ENCODE assay signal across 26 cellular contexts in the genomic region with DNA sequence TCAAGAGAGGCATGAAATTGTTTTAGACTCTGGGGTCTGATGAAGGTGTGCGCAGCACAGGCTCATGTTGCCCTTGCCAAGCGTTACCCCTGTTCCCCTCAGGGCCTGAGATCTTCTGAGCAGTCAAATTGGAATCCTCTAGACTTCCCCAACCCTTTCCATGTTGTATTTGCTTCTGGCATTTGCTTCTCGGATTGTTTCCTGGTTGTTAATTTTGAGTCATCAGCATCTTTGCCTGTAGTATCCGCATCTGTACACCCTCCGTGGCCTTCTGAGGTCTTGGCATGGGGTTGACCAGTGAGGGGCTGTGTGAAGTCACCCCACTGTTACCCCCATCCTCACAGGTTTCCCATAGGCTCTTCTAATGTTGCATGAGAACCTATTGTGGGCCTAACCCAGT. TPM values are rescaled to one million over a fixed set of nuclear protein-coding genes. Genes with fewer than 3 reads are reported as not detected.
DNase-seq lines count a peak whose midpoint lies in the region; ATAC-seq and TF ChIP-seq lines count a peak whose summit lies in the region.
"Had no signal": no experiment of that assay in that cellular context is flagged by ENCODE, and none has a peak within 500 bp of the region (broad histone marks: within the 10 kb centered on the region; RNA-seq: fewer than 3 reads in every experiment).

No MANE protein-coding gene starts in this region.

- no peak overlapping the region for H3K4me3 Mint-ChIP-seq in MCF 10A (ENCODE audit: unreplicated experiment)
- no peak overlapping the region for H3K4me3 Mint-ChIP-seq in Calu3 (ENCODE audit: low read depth, unreplicated experiment)
- H3K4me3 Mint-ChIP-seq: activated CD4-positive, alpha-beta T cell treated with anti-CD3 and anti-CD28 coated beads, Interleukin-2, amount 10 ng/mL, durations not matched to agents 7 days and 5 days; activated CD8-positive, alpha-beta memory T cell treated with anti-CD3 and anti-CD28 coated beads, Interleukin-2, amount 10 ng/mL, durations not matched to agents 7 days and 5 days; activated naive CD4-positive, alpha-beta T cell treated with anti-CD3 and anti-CD28 coated beads for 36 hours; activated T-cell treated with anti-CD3 and anti-CD28 coated beads, Interleukin-2, amount 50 U/mL, for 72 hours; dendritic cell treated with granulocyte-macrophage colony-stimulating factor and Interleukin-4, amounts not matched to agents 40 ng/mL and 50 ng/mL, for 4 days; naive thymus-derived CD4-positive, alpha-beta T cell; stimulated activated naive B cell treated with anti-CD40 and anti-IgM and Interleukin-4, amounts not matched to agents 10 μg/mL and 1 μg/mL and 100 μg/mL, for 72 hours had no signal

- no peak overlapping the region for H3K27ac ChIP-seq in breast epithelium
- peak overlapping the region in 20 of 21 experiments; percentile 8 to 83 (median 56) for H3K27ac ChIP-seq in skin epidermis
- H3K27ac ChIP-seq: heart left ventricle had no signal

- no peaks in the 10 kb centered on the region for H3K9me3 ChIP-seq in breast epithelium
- H3K9me3 ChIP-seq: heart left ventricle had no signal

- no peak for TF ChIP-seq CTCF in MCF 10A (IDR thresholded peaks at IDR 0.05; ENCODE audit: unreplicated experiment)
- no peak for TF ChIP-seq CTCF in breast epithelium (IDR thresholded peaks at IDR 0.05)
- TF ChIP-seq CTCF in Calu3 (IDR thresholded peaks at IDR 0.05; ENCODE audit: unreplicated experiment), result no peak

- H3K4me3 ChIP-seq in breast epithelium (no peak overlapping the region), skin epidermis (no peak overlapping the region)
- H3K4me3 ChIP-seq: heart left ventricle had no signal

- no peak overlapping the region for H3K27ac Mint-ChIP-seq in MCF 10A (ENCODE audit: low read depth, unreplicated experiment)
- H3K27ac Mint-ChIP-seq in Calu3 (ENCODE audit: unreplicated experiment), result no peak overlapping the region
- H3K27ac Mint-ChIP-seq: activated CD4-positive, alpha-beta T cell treated with anti-CD3 and anti-CD28 coated beads, Interleukin-2, amount 10 ng/mL, durations not matched to agents 7 days and 5 days; activated CD8-positive, alpha-beta memory T cell treated with anti-CD3 and anti-CD28 coated beads, Interleukin-2, amount 10 ng/mL, durations not matched to agents 7 days and 5 days; activated naive CD4-positive, alpha-beta T cell treated with anti-CD3 and anti-CD28 coated beads for 36 hours; activated T-cell treated with anti-CD3 and anti-CD28 coated beads, Interleukin-2, amount 50 U/mL, for 72 hours; dendritic cell treated with granulocyte-macrophage colony-stimulating factor and Interleukin-4, amounts not matched to agents 40 ng/mL and 50 ng/mL, for 4 days; naive thymus-derived CD4-positive, alpha-beta T cell; stimulated activated naive B cell treated with anti-CD40 and anti-IgM and Interleukin-4, amounts not matched to agents 10 μg/mL and 1 μg/mL and 100 μg/mL, for 72 hours had no signal

- POLR2A ChIA-PET in MCF 10A (lab: Yijun Ruan, JAX), result no interaction called here

- peak; percentile 57 for DNase-seq in MCF 10A (ENCODE audit: unreplicated experiment)
- no peak for DNase-seq in breast epithelium (ENCODE audit: low spot score in 2 of 2)
- DNase-seq in fibroblast of gingiva (ENCODE audit: low read depth), result peak; percentile 20
- no peak for DNase-seq in Calu3
- DNase-seq in iPS-NIHi7 (ENCODE audit: extremely low spot score), result no peak
- DNase-seq: 8988T; activated CD4-positive, alpha-beta T cell treated with anti-CD3 and anti-CD28 coated beads, Interleukin-2, amount 10 ng/mL, durations not matched to agents 7 days and 5 days; activated CD8-positive, alpha-beta memory T cell treated with anti-CD3 and anti-CD28 coated beads, Interleukin-2, amount 10 ng/mL, durations not matched to agents 7 days and 5 days; activated naive CD4-positive, alpha-beta T cell treated with anti-CD3 and anti-CD28 coated beads for 36 hours; activated T-cell treated with anti-CD3 and anti-CD28 coated beads, Interleukin-2, amount 50 U/mL, for 72 hours; anterior cingulate cortex; DMS53; heart left ventricle; left colon; mesendoderm; naive thymus-derived CD4-positive, alpha-beta T cell; NCI-H1105 treated with DMSO at 0.1 percent for 48 hours; NCI-H2029 treated with DMSO at 0.1 percent for 48 hours; NCI-H226; stimulated activated CD4-positive, alpha-beta T cell treated with anti-CD3 and anti-CD28 coated beads, Interleukin-2, amount 100 ng/mL, for 48 hours; stimulated activated naive B cell treated with anti-CD40 and anti-IgM and Interleukin-4, amounts not matched to agents 10 μg/mL and 1 μg/mL and 100 μg/mL, for 72 hours; T-helper 9 cell had no signal

- H3K4me1 ChIP-seq in breast epithelium, result peaks cover 0 to 2% of the 10 kb centered on the region in 2 donors

- BruUV-seq in MCF 10A (replicated peaks; lab: Mats Ljungman, UMichigan) (no TSS peak), Calu3 (replicated peaks; lab: Mats Ljungman, UMichigan) (no TSS peak)

- TF ChIP-seq POLR2A in breast epithelium (IDR thresholded peaks at IDR 0.05), result no peak

- CTCF ChIA-PET in MCF 10A (lab: Yijun Ruan, JAX) (interaction anchor here (0.6 kb wide), 1 partner anchor 106 kb away, joined by 3 read pairs; no protein-coding TSS in a partner anchor), Calu3 (lab: Charles Lee) (no interaction called here)

- H3K36me3 ChIP-seq in breast epithelium, result no peaks in the 10 kb centered on the region
- H3K36me3 ChIP-seq: heart left ventricle had no signal

- ATAC-seq in GM21381 (IDR thresholded peaks at IDR 0.05; ENCODE audit: unreplicated experiment) (no peak), HG03135 (IDR thresholded peaks at IDR 0.05; ENCODE audit: unreplicated experiment) (no peak)
- ATAC-seq: activated CD8-positive, alpha-beta memory T cell treated with anti-CD3 and anti-CD28 coated beads, Interleukin-2, amount 10 ng/mL, durations not matched to agents 7 days and 5 days; activated T-cell treated with anti-CD3 and anti-CD28 coated beads, Interleukin-2, amount 50 U/mL, for 72 hours; left colon; stimulated activated naive B cell treated with anti-CD40 and anti-IgM and Interleukin-4, amounts not matched to agents 10 μg/mL and 1 μg/mL and 100 μg/mL, for 72 hours had no signal

- H3K27me3 Mint-ChIP-seq in MCF 10A (ENCODE audit: insufficient read depth, unreplicated experiment) (no peaks in the 10 kb centered on the region), Calu3 (ENCODE audit: unreplicated experiment) (no peaks in the 10 kb centered on the region)
- H3K27me3 Mint-ChIP-seq: activated CD4-positive, alpha-beta T cell treated with anti-CD3 and anti-CD28 coated beads, Interleukin-2, amount 10 ng/mL, durations not matched to agents 7 days and 5 days; activated CD8-positive, alpha-beta memory T cell treated with anti-CD3 and anti-CD28 coated beads, Interleukin-2, amount 10 ng/mL, durations not matched to agents 7 days and 5 days; dendritic cell treated with granulocyte-macrophage colony-stimulating factor and Interleukin-4, amounts not matched to agents 40 ng/mL and 50 ng/mL, for 4 days had no signal

- intact Hi-C loops in MCF 10A (cut with micrococcal nuclease), result no loop called here
- intact Hi-C loops in breast epithelium (cut with DNase I; ENCODE audit: low total_unique reads), result no loop called here
- intact Hi-C loops in Calu3 (cut with micrococcal nuclease; ENCODE audit: unreplicated experiment), result no loop called here

- H3K4me1 Mint-ChIP-seq in MCF 10A (ENCODE audit: insufficient read depth, unreplicated experiment) (peaks cover 25% of the 10 kb centered on the region), Calu3 (ENCODE audit: low read depth, unreplicated experiment) (no peaks in the 10 kb centered on the region)
- H3K4me1 Mint-ChIP-seq: activated CD4-positive, alpha-beta T cell treated with anti-CD3 and anti-CD28 coated beads, Interleukin-2, amount 10 ng/mL, durations not matched to agents 7 days and 5 days; activated CD8-positive, alpha-beta memory T cell treated with anti-CD3 and anti-CD28 coated beads, Interleukin-2, amount 10 ng/mL, durations not matched to agents 7 days and 5 days; naive thymus-derived CD4-positive, alpha-beta T cell; stimulated activated naive B cell treated with anti-CD40 and anti-IgM and Interleukin-4, amounts not matched to agents 10 μg/mL and 1 μg/mL and 100 μg/mL, for 72 hours had no signal

- H3K36me3 Mint-ChIP-seq in MCF 10A (ENCODE audit: insufficient read depth, unreplicated experiment) (no peaks in the 10 kb centered on the region), Calu3 (ENCODE audit: insufficient read depth, unreplicated experiment) (no peaks in the 10 kb centered on the region)
- H3K36me3 Mint-ChIP-seq: activated CD8-positive, alpha-beta memory T cell treated with anti-CD3 and anti-CD28 coated beads, Interleukin-2, amount 10 ng/mL, durations not matched to agents 7 days and 5 days; naive thymus-derived CD4-positive, alpha-beta T cell; stimulated activated naive B cell treated with anti-CD40 and anti-IgM and Interleukin-4, amounts not matched to agents 10 μg/mL and 1 μg/mL and 100 μg/mL, for 72 hours had no signal

- H3K9me3 Mint-ChIP-seq in MCF 10A (ENCODE audit: unreplicated experiment) (no peaks in the 10 kb centered on the region), Calu3 (ENCODE audit: low read depth, unreplicated experiment) (no peaks in the 10 kb centered on the region)
- H3K9me3 Mint-ChIP-seq: activated CD4-positive, alpha-beta T cell treated with anti-CD3 and anti-CD28 coated beads, Interleukin-2, amount 10 ng/mL, durations not matched to agents 7 days and 5 days; activated naive CD4-positive, alpha-beta T cell treated with anti-CD3 and anti-CD28 coated beads for 36 hours; dendritic cell treated with granulocyte-macrophage colony-stimulating factor and Interleukin-4, amounts not matched to agents 40 ng/mL and 50 ng/mL, for 4 days had no signal

- H3K27me3 ChIP-seq in breast epithelium, result no peaks in the 10 kb centered on the region
- H3K27me3 ChIP-seq: heart left ventricle had no signal

RNA-seq across cellular contexts. Expression of a gene that starts 40.9 kb away (rescaled TPM):
- not detected in 2 replicates for total RNA-seq in MCF 10A (2022)
- 10 to 100 TPM in 1 of 3 donors, 1 to 10 TPM in 2; 4.9 to 12.3 (median 5.9) TPM for total RNA-seq in breast epithelium
- total RNA-seq in Calu3 (2022), result not detected in 2 replicates
- total RNA-seq: activated CD4-positive, alpha-beta T cell treated with anti-CD3 and anti-CD28 coated beads, Interleukin-2, amount 10 ng/mL, durations not matched to agents 7 days and 5 days; activated CD8-positive, alpha-beta memory T cell treated with anti-CD3 and anti-CD28 coated beads, Interleukin-2, amount 10 ng/mL, durations not matched to agents 7 days and 5 days; activated naive CD4-positive, alpha-beta T cell treated with anti-CD3 and anti-CD28 coated beads for 36 hours had no signal

Comparison
In these comparisons a context has a peak if more than half of its experiments do, and no peak if none do; other contexts are left out.
1. DNase-seq: peak in MCF 10A (single experiment) and fibroblast of gingiva (single experiment); none in breast epithelium (0 of 2), Calu3 (single experiment) and iPS-NIHi7 (single experiment).
2. H3K27ac ChIP-seq: peak in skin epidermis (20 of 21); none in breast epithelium (0 of 2).